Comparison of ENCODE assay signal across 8 cellular contexts in the genomic region with DNA sequence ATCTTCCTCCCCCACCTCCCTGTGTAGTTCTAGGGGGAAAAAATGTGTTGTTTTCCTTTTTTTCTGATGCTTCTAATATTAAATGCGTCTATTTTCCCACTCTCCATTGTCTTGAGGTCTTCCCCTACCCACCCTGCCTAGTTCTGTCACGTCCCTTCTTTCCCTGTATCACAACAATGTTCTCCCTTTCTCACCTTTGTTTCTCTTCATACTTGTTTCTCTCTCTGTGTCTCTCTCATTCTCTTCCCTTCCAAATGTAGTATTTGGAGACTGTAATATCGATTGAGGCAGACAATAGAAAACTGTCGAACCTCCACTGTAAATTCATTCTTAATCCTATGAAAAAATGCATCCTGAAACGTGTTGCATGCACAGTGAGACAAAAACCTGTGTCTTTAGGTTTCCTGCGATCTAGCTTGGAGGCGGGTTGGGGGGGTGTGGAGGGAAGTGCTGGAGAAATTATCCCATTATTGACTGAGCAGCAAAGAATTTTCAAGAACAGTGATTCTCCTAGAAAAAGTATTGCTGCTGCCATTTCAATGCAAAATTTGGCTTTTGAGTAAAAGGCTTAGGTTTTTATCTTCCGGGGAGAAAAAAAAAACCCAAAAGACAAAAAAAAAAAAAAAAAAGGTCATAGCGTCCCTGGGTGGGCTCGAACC. TPM values are rescaled to one million over a fixed set of nuclear protein-coding genes. Genes with fewer than 3 reads are reported as not detected.
A peak's percentile ranks its signal among the peaks of the same experiment; 100 is the strongest.
DNase-seq lines count a peak whose midpoint lies in the region; ATAC-seq and TF ChIP-seq lines count a peak whose summit lies in the region.

No MANE protein-coding gene starts in this region.

- peak overlapping the region; percentile 68 to 97 (median 84) for H3K4me3 ChIP-seq in gastrocnemius medialis

- peaks cover 32% of the 10 kb centered on the region for H3K27me3 Mint-ChIP-seq in stimulated activated naive CD8-positive, alpha-beta T cell treated with anti-CD3 and anti-CD28 coated beads, Interleukin-15, Interleukin-2, amounts not matched to agents 100 ng/mL and 50 ng/mL, for 24 hours

- peaks cover 31 to 41% of the 10 kb centered on the region in 2 donors for H3K4me1 ChIP-seq in gastrocnemius medialis

- H3K36me3 Mint-ChIP-seq in stimulated activated naive CD8-positive, alpha-beta T cell treated with anti-CD3 and anti-CD28 coated beads, Interleukin-15, Interleukin-2, amounts not matched to agents 100 ng/mL and 50 ng/mL, for 24 hours (ENCODE audit: low read depth), result peaks cover 23% of the 10 kb centered on the region

- peaks cover 60% of the 10 kb centered on the region for H3K4me1 Mint-ChIP-seq in stimulated activated naive CD8-positive, alpha-beta T cell treated with anti-CD3 and anti-CD28 coated beads, Interleukin-15, Interleukin-2, amounts not matched to agents 100 ng/mL and 50 ng/mL, for 24 hours (ENCODE audit: low read depth)

- TF ChIP-seq POLR2A in gastrocnemius medialis (IDR thresholded peaks at IDR 0.05), result no peak

- intact Hi-C loops in gastrocnemius medialis (cut with DNase I; ENCODE audit: low total_unique reads), result loop anchor here (5.0 kb wide), 1 partner anchor 74 kb away; no protein-coding TSS in a partner anchor

- DNase-seq in stimulated activated naive CD8-positive, alpha-beta T cell treated with anti-CD3 and anti-CD28 coated beads, Interleukin-15, Interleukin-2, amounts not matched to agents 100 U/mL and 50 U/mL, for 24 hours, result no peak
- DNase-seq in RKO (ENCODE audit: low spot score) (peak; percentile 64), epithelial cell of prostate (ENCODE audit: low read depth, low spot score) (no peak), gastrocnemius medialis (no peak), globus pallidus (ENCODE audit: low spot score) (no peak), activated gamma-delta T cell treated with Interleukin-2 at 50 U/mL for 16 hours (no peak)

- H3K4me3 Mint-ChIP-seq in stimulated activated naive CD8-positive, alpha-beta T cell treated with anti-CD3 and anti-CD28 coated beads, Interleukin-15, Interleukin-2, amounts not matched to agents 100 ng/mL and 50 ng/mL, for 24 hours, result peak overlapping the region; percentile 98

- H3K9me3 Mint-ChIP-seq in stimulated activated naive CD8-positive, alpha-beta T cell treated with anti-CD3 and anti-CD28 coated beads, Interleukin-15, Interleukin-2, amounts not matched to agents 100 ng/mL and 50 ng/mL, for 24 hours, result no peaks in the 10 kb centered on the region

- in situ Hi-C loops in gastrocnemius medialis (cut with MboI; ENCODE audit: low sequenced_read_pairs in 4 of 4), result loop anchor here in 1 of 4 donors (10.0 kb wide), 1 partner anchor 54 kb away; no protein-coding TSS in a partner anchor

- peak overlapping the region; percentile 77 for H3K27ac ChIP-seq in epithelial cell of prostate
- peak overlapping the region in 3 of 4 donors; percentile 81 to 96 (median 92) for H3K27ac ChIP-seq in gastrocnemius medialis

- H3K27ac Mint-ChIP-seq in stimulated activated naive CD8-positive, alpha-beta T cell treated with anti-CD3 and anti-CD28 coated beads, Interleukin-15, Interleukin-2, amounts not matched to agents 100 ng/mL and 50 ng/mL, for 24 hours, result peak overlapping the region; percentile 99

- peaks cover 32 to 36% (median 34%) of the 10 kb centered on the region in 3 donors for H3K27me3 ChIP-seq in gastrocnemius medialis

- H3K9me3 ChIP-seq in gastrocnemius medialis, result no peaks in the 10 kb centered on the region

- ATAC-seq in stimulated activated naive CD8-positive, alpha-beta T cell treated with anti-CD3 and anti-CD28 coated beads, Interleukin-15, Interleukin-2, amounts not matched to agents 100 U/mL and 50 U/mL, for 24 hours, result no peak
- ATAC-seq in gastrocnemius medialis, result no peak
- ATAC-seq in esophagus mucosa, result no peak

- H3K36me3 ChIP-seq in gastrocnemius medialis, result peaks cover 0 to 20% of the 10 kb centered on the region in 2 donors

- no peak for TF ChIP-seq CTCF in gastrocnemius medialis (IDR thresholded peaks at IDR 0.05 in 4 of 5, conservative IDR thresholded peaks at IDR 0.05 in 1 of 5)

RNA-seq across cellular contexts. Expression of gene PSMB3, which starts 1.3 kb away (rescaled TPM):
- total RNA-seq in gastrocnemius medialis (100 to 1,000 TPM; 211 to 334 (median 280) TPM), esophagus mucosa (179 TPM)

RNA-seq across cellular contexts. Expression of gene PCGF2, which starts 3.1 kb away (rescaled TPM):
- total RNA-seq in gastrocnemius medialis (1 to 10 TPM; 1.3 to 4.0 (median 1.6) TPM), esophagus mucosa (18.0 TPM)

RNA-seq across cellular contexts. Expression of gene CISD3, which starts 21.1 kb away (rescaled TPM):
- total RNA-seq in gastrocnemius medialis (10 to 100 TPM; 10.0 to 25.8 (median 13.3) TPM), esophagus mucosa (28.6 TPM)

RNA-seq across cellular contexts. Expression of gene MLLT6, which starts 46.2 kb away (rescaled TPM):
- 10 to 100 TPM; 48.2 to 76.8 (median 56.3) TPM for total RNA-seq in gastrocnemius medialis
- 40.2 TPM for total RNA-seq in esophagus mucosa

RNA-seq across cellular contexts. Expression of gene PIP4K2B, which starts 48.1 kb away (rescaled TPM):
- total RNA-seq in gastrocnemius medialis (10 to 100 TPM; 57.2 to 97.0 (median 76.8) TPM), esophagus mucosa (15.1 TPM)
